ENCODE assay signal across 13 cellular contexts in genomic region chr17:35371934-35372333, GRCh38. TPM values are rescaled to one million over a fixed set of nuclear protein-coding genes. Genes with fewer than 3 reads are reported as not detected.
DNase-seq lines count a peak whose midpoint lies in the region; ATAC-seq and TF ChIP-seq lines count a peak whose summit lies in the region.
"Had no signal": no experiment of that assay in that cellular context is flagged by ENCODE, and none has a peak within 500 bp of the region (broad histone marks: within the 10 kb centered on the region; RNA-seq: fewer than 3 reads in every experiment).

No MANE protein-coding gene starts in this region.

- no peak for DNase-seq in A673 (ENCODE audit: low spot score)
- DNase-seq in CD8-positive, alpha-beta T cell = no peak
- no peak for DNase-seq in immature natural killer cell
- DNase-seq in head of caudate nucleus = no peak
- DNase-seq in NCI-H510A (lab: John Stamatoyannopoulos, UW) = no peak
- DNase-seq: activated effector memory CD4-positive, alpha-beta T cell treated with Interleukin-2 at 50 U/mL for 16 hours; central memory CD4-positive, alpha-beta T cell; NCI-H1048; NCI-H510A treated with DMSO at 0.1 percent for 48 hours; stimulated activated CD4-positive, alpha-beta T cell treated with anti-CD3 and anti-CD28 coated beads, Interleukin-4, amount 100 ng/mL, for 4 hours had no signal

- peak overlapping the region; percentile 38 for H3K4me3 Mint-ChIP-seq in CD8-positive, alpha-beta T cell
- H3K4me3 Mint-ChIP-seq in immature natural killer cell = peak overlapping the region; percentile 45 to 100 (median 75)

- ATAC-seq in CD8-positive, alpha-beta T cell = no peak
- ATAC-seq in HG03432 (IDR thresholded peaks at IDR 0.05; ENCODE audit: unreplicated experiment) (no peak), HG03025 (IDR thresholded peaks at IDR 0.05; ENCODE audit: low FRiP score, unreplicated experiment) (no peak)

- H3K36me3 ChIP-seq in A673 (ENCODE audit: insufficient read depth, low read length, poor library complexity, severe bottlenecking) = peaks cover 34% of the 10 kb centered on the region
- no peaks in the 10 kb centered on the region for H3K36me3 ChIP-seq in CD8-positive, alpha-beta T cell (ENCODE audit: insufficient read depth, low read length)

- TF ChIP-seq CTCF in A673 (conservative IDR thresholded peaks at IDR 0.05; ENCODE audit: low read depth, low read length) (no peak), WI38 (IDR thresholded peaks at IDR 0.05; ENCODE audit: low read depth, low read length) (no peak)
- TF ChIP-seq CTCF in CD8-positive, alpha-beta T cell (IDR thresholded peaks at IDR 0.05) = no peak

- H3K27ac Mint-ChIP-seq in CD8-positive, alpha-beta T cell = peak overlapping the region; percentile 24
- H3K27ac Mint-ChIP-seq in immature natural killer cell = peak overlapping the region in 5 of 6 donors; percentile 12 to 76 (median 44)

- H3K27ac ChIP-seq in A673 (ENCODE audit: low read depth, low read length, poor library complexity, severe bottlenecking) = no peak overlapping the region
- no peak overlapping the region for H3K27ac ChIP-seq in CD8-positive, alpha-beta T cell (ENCODE audit: low read depth, low read length)

- no peaks in the 10 kb centered on the region for H3K27me3 Mint-ChIP-seq in CD8-positive, alpha-beta T cell (ENCODE audit: low read depth)
- peaks cover 2 to 14% (median 12%) of the 10 kb centered on the region in 3 donors for H3K27me3 Mint-ChIP-seq in immature natural killer cell (ENCODE audit: low read depth in 3 of 3)

- H3K9me3 Mint-ChIP-seq in CD8-positive, alpha-beta T cell = peaks cover 14% of the 10 kb centered on the region
- H3K9me3 Mint-ChIP-seq in immature natural killer cell = peaks cover 0 to 3% (median under 1%) of the 10 kb centered on the region in 6 donors

- intact Hi-C loops in A673 (cut with micrococcal nuclease; ENCODE audit: unreplicated experiment) (loop anchor here (5.0 kb wide), 1 partner anchor 160 kb away; no protein-coding TSS in a partner anchor), head of caudate nucleus (cut with DNase I) (no loop called here)
- intact Hi-C loops in CD8-positive, alpha-beta T cell (cut with DNase I, micrococcal nuclease) = loop anchor here (2.0 to 5.0 kb wide), 6 partner anchors 25 to 200 kb away; partner anchors contain the start of gene SLFN12 (in 1 of the 2)

- peaks cover 17% of the 10 kb centered on the region for H3K36me3 Mint-ChIP-seq in CD8-positive, alpha-beta T cell
- no peaks in the 10 kb centered on the region for H3K36me3 Mint-ChIP-seq in immature natural killer cell

- peaks cover 4% of the 10 kb centered on the region for H3K9me3 ChIP-seq in A673 (ENCODE audit: low read depth, low read length, poor library complexity, severe bottlenecking)
- no peaks in the 10 kb centered on the region for H3K9me3 ChIP-seq in CD8-positive, alpha-beta T cell (ENCODE audit: low read length)

- H3K4me1 Mint-ChIP-seq in CD8-positive, alpha-beta T cell (ENCODE audit: low read depth) = peaks cover 66% of the 10 kb centered on the region
- H3K4me1 Mint-ChIP-seq in immature natural killer cell = peaks cover 35 to 60% of the 10 kb centered on the region in 2 donors

- CTCF ChIA-PET in A673 (lab: Charles Lee) = no interaction called here
- CTCF ChIA-PET in CD8-positive, alpha-beta T cell (lab: Charles Lee) = interaction anchor here (1.7 to 2.1 kb wide), 3 partner anchors 87 to 167 kb away, joined by 3 to 7 read pairs (median 6); no protein-coding TSS in a partner anchor

- H3K4me1 ChIP-seq in A673 (ENCODE audit: insufficient read depth, low read length, poor library complexity, severe bottlenecking) = peaks cover 6% of the 10 kb centered on the region
- peaks cover 34% of the 10 kb centered on the region for H3K4me1 ChIP-seq in CD8-positive, alpha-beta T cell (ENCODE audit: insufficient read depth, low read length)

- H3K27me3 ChIP-seq in A673 (replicated peaks; ENCODE audit: insufficient read depth, low read depth, low read length, poor library complexity) = no peaks in the 10 kb centered on the region
- no peaks in the 10 kb centered on the region for H3K27me3 ChIP-seq in CD8-positive, alpha-beta T cell (ENCODE audit: insufficient read depth, low read length)

- peak overlapping the region; percentile 75 for H3K4me3 ChIP-seq in A673 (ENCODE audit: low read depth, low read length, poor library complexity, severe bottlenecking)
- H3K4me3 ChIP-seq in CD8-positive, alpha-beta T cell (ENCODE audit: low read depth, low read length) = no peak overlapping the region
- peak overlapping the region; percentile 81 for H3K4me3 ChIP-seq in WI38 (ENCODE audit: low read depth, low read length)

- POLR2A ChIA-PET in A673 (lab: Charles Lee; ENCODE audit: low non-redundant PET) = interaction anchor here (1.2 kb wide), 1 partner anchor 151 kb away, joined by 6 read pairs; no protein-coding TSS in a partner anchor
- POLR2A ChIA-PET in CD8-positive, alpha-beta T cell (lab: Charles Lee) = interaction anchor here (0.5 to 1.1 kb wide), 2 partner anchors 157 to 175 kb away, joined by 3 to 4 read pairs; no protein-coding TSS in a partner anchor

- no TSS peak for BruUV-seq in A673 (replicated peaks; lab: Mats Ljungman, UMichigan)

RNA-seq across cellular contexts. Expression of gene SLFN11, which starts 1.5 kb away (rescaled TPM):
- 132 and 141 TPM in 2 replicates for total RNA-seq in A673 (2021)
- 10 to 100 TPM; 25.6 to 27.2 TPM for total RNA-seq in CD8-positive, alpha-beta T cell
- polyA plus RNA-seq in immature natural killer cell = 10 to 100 TPM in 1 of 3 donors, 1 to 10 TPM in 2; 1.8 to 12.6 (median 7.0) TPM
